8 cellular contexts compared by ENCODE assay signal in the genomic region with DNA sequence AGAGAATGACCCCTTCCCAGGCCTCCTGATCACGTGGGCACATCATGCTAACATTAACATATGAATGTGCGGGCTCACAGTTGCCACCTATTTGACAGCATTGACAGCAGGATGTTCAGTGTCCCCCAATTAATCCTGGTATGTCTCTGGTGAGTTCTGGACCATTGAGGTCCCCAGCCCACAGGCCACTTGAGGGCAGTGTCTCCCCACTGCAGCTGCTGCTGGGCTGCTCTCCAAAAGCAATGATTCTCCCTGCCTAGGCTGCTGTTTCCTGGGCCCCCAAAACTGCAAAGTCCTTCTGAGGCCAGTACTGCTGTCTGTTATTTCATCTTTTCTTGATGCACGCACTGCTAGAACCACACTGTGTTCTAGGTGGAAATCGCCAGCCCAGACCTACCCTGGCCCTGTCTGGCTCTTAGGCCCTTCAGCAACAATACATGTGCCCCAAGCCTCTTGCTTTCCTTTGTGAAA. TPM values are rescaled to one million over a fixed set of nuclear protein-coding genes. Genes with fewer than 3 reads are reported as not detected.
DNase-seq lines count a peak whose midpoint lies in the region; ATAC-seq lines count a peak whose summit lies in the region.

No MANE protein-coding gene starts in this region.

- DNase-seq in AG20443 (ENCODE audit: low spot score), result peak; percentile 47
- peak; percentile 62 for DNase-seq in HPDE6-E6E7 (ENCODE audit: extremely low spot score)
- peak; percentile 23 for DNase-seq in RPMI8226
- DNase-seq in glomerular visceral epithelial cell (ENCODE audit: extremely low spot score), result peak; percentile 11
- peak; percentile 7 for DNase-seq in renal cortical epithelial cell (ENCODE audit: low read depth)
- no peak for DNase-seq in activated naive CD4-positive, alpha-beta T cell treated with anti-CD3 and anti-CD28 coated beads, Interleukin-2, amount 50 U/mL, for 16 hours

- ATAC-seq in GM19324 (IDR thresholded peaks at IDR 0.05; ENCODE audit: low FRiP score, unreplicated experiment) (no peak), GM18868 (IDR thresholded peaks at IDR 0.05; ENCODE audit: unreplicated experiment) (no peak)

RNA-seq across cellular contexts. Expression of a gene that starts 52.7 kb away (rescaled TPM):
- total RNA-seq in renal cortical epithelial cell, result 1.6 TPM in 1 of 2 replicates, not detected in the other
